Comparison of ENCODE assay signal across 19 cellular contexts in the genomic region with DNA sequence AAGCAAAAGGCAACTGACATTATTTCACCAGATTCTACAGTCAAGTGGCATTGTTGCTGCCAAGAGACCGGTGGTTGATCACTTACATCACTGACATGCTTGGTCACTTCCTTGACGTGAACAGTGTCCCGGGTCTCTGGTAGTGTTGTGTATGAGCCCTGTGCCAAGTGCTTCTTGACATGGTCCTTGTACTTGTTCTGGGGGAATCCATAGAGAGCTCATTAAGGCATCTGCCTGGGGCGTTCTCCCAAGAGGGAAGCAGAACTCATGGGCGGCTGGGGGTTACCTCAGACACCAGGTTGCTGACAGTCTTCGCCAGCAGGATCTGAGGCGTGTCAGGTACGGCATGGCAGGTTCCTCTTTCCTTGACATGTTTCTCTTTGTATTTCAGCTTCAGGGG.
"Had no signal": no experiment of that assay in that cellular context is flagged by ENCODE, and none has a peak within 500 bp of the region (broad histone marks: within the 10 kb centered on the region; RNA-seq: fewer than 3 reads in every experiment).

No MANE protein-coding gene starts in this region.

- H3K9me3 ChIP-seq: left lung, right atrium auricular region, testis had no signal

- H3K36me3 Mint-ChIP-seq: activated naive CD8-positive, alpha-beta T cell treated with anti-CD3 and anti-CD28 coated beads, Interleukin-2, amount 10 ng/mL, durations not matched to agents 7 days and 5 days had no signal

- H3K36me3 ChIP-seq: brain microvascular endothelial cell, left lung had no signal

- H3K27me3 ChIP-seq: brain microvascular endothelial cell, left lung, right atrium auricular region, testis had no signal

- FAIRE-seq: frontal cortex, keratinocyte had no signal

- H3K4me3 ChIP-seq: left lung, right atrium auricular region, testis had no signal

- H3K27ac ChIP-seq: brain microvascular endothelial cell, left lung, right atrium auricular region, testis had no signal

- H3K4me3 Mint-ChIP-seq: activated CD4-positive, alpha-beta T cell treated with anti-CD3 and anti-CD28 coated beads, Interleukin-2, amount 10 ng/mL, durations not matched to agents 7 days and 5 days; activated naive CD8-positive, alpha-beta T cell treated with anti-CD3 and anti-CD28 coated beads, Interleukin-2, amount 10 ng/mL, durations not matched to agents 7 days and 5 days; nephron; stimulated activated naive CD8-positive, alpha-beta T cell treated with anti-CD3 and anti-CD28 coated beads, Interleukin-15, Interleukin-2, amounts not matched to agents 100 ng/mL and 50 ng/mL, for 24 hours had no signal

- H3K27me3 Mint-ChIP-seq: activated CD4-positive, alpha-beta T cell treated with anti-CD3 and anti-CD28 coated beads, Interleukin-2, amount 10 ng/mL, durations not matched to agents 7 days and 5 days; activated naive CD8-positive, alpha-beta T cell treated with anti-CD3 and anti-CD28 coated beads, Interleukin-2, amount 10 ng/mL, durations not matched to agents 7 days and 5 days; stimulated activated naive CD8-positive, alpha-beta T cell treated with anti-CD3 and anti-CD28 coated beads, Interleukin-15, Interleukin-2, amounts not matched to agents 100 ng/mL and 50 ng/mL, for 24 hours had no signal

- ATAC-seq: left lung had no signal

- H3K9me3 Mint-ChIP-seq: activated CD4-positive, alpha-beta T cell treated with anti-CD3 and anti-CD28 coated beads, Interleukin-2, amount 10 ng/mL, durations not matched to agents 7 days and 5 days; activated naive CD8-positive, alpha-beta T cell treated with anti-CD3 and anti-CD28 coated beads, Interleukin-2, amount 10 ng/mL, durations not matched to agents 7 days and 5 days; nephron; stimulated activated naive CD8-positive, alpha-beta T cell treated with anti-CD3 and anti-CD28 coated beads, Interleukin-15, Interleukin-2, amounts not matched to agents 100 ng/mL and 50 ng/mL, for 24 hours had no signal

- DNase-seq: activated CD4-positive, alpha-beta T cell treated with anti-CD3 and anti-CD28 coated beads, Interleukin-2, amount 10 ng/mL, durations not matched to agents 7 days and 5 days; activated CD8-positive, alpha-beta memory T cell treated with anti-CD3 and anti-CD28 coated beads for 24 hours; activated naive CD8-positive, alpha-beta T cell treated with anti-CD3 and anti-CD28 coated beads, Interleukin-2, amount 10 ng/mL, durations not matched to agents 7 days and 5 days; anterior cingulate cortex; brain microvascular endothelial cell; cerebellar nuclear complex; effector CD8-positive, alpha-beta T cell; left lung; mesenchymal stem cell; nucleus accumbens; posterior cingulate gyrus; stimulated activated CD4-positive, alpha-beta T cell treated with anti-CD3 and anti-CD28 coated beads, Interleukin-15, amount 100 ng/mL, for 24 hours; stimulated activated CD4-positive, alpha-beta T cell treated with anti-CD3 and anti-CD28 coated beads, Interleukin-4, amount 100 ng/mL, for 24 hours; testis had no signal

- H3K4me1 ChIP-seq: left lung, right atrium auricular region, testis had no signal

- H3K4me1 Mint-ChIP-seq: activated CD4-positive, alpha-beta T cell treated with anti-CD3 and anti-CD28 coated beads, Interleukin-2, amount 10 ng/mL, durations not matched to agents 7 days and 5 days; nephron had no signal

- H3K27ac Mint-ChIP-seq: activated CD4-positive, alpha-beta T cell treated with anti-CD3 and anti-CD28 coated beads, Interleukin-2, amount 10 ng/mL, durations not matched to agents 7 days and 5 days; activated naive CD8-positive, alpha-beta T cell treated with anti-CD3 and anti-CD28 coated beads, Interleukin-2, amount 10 ng/mL, durations not matched to agents 7 days and 5 days; nephron; stimulated activated naive CD8-positive, alpha-beta T cell treated with anti-CD3 and anti-CD28 coated beads, Interleukin-15, Interleukin-2, amounts not matched to agents 100 ng/mL and 50 ng/mL, for 24 hours had no signal
